1 cellular context compared by ENCODE assay signal in genomic region chr16:21708533-21709115, GRCh38.
TF ChIP-seq lines count a peak whose summit lies in the region.

No MANE protein-coding gene starts in this region.

TF ChIP-seq in neural cell, 6 proteins besides CTCF, POLR2A, EP300 and RAD21 (continued from another document):
- TF ChIP-seq, protein P1, sequence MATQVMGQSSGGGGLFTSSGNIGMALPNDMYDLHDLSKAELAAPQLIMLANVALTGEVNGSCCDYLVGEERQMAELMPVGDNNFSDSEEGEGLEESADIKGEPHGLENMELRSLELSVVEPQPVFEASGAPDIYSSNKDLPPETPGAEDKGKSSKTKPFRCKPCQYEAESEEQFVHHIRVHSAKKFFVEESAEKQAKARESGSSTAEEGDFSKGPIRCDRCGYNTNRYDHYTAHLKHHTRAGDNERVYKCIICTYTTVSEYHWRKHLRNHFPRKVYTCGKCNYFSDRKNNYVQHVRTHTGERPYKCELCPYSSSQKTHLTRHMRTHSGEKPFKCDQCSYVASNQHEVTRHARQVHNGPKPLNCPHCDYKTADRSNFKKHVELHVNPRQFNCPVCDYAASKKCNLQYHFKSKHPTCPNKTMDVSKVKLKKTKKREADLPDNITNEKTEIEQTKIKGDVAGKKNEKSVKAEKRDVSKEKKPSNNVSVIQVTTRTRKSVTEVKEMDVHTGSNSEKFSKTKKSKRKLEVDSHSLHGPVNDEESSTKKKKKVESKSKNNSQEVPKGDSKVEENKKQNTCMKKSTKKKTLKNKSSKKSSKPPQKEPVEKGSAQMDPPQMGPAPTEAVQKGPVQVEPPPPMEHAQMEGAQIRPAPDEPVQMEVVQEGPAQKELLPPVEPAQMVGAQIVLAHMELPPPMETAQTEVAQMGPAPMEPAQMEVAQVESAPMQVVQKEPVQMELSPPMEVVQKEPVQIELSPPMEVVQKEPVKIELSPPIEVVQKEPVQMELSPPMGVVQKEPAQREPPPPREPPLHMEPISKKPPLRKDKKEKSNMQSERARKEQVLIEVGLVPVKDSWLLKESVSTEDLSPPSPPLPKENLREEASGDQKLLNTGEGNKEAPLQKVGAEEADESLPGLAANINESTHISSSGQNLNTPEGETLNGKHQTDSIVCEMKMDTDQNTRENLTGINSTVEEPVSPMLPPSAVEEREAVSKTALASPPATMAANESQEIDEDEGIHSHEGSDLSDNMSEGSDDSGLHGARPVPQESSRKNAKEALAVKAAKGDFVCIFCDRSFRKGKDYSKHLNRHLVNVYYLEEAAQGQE (IDR thresholded peaks at IDR 0.05; ENCODE audit: borderline replicate concordance), result no peak
